Comparison of ENCODE assay signal across 1 cellular context in genomic region chr4:3407930-3408792, GRCh38.
TF ChIP-seq lines count a peak whose summit lies in the region.

No MANE protein-coding gene starts in this region.

TF ChIP-seq in HepG2, 621 proteins besides CTCF, POLR2A, EP300 and RAD21 (continued from another document and continues in another):
- TF ChIP-seq ZNF512B (CRISPR knock-in tag; IDR thresholded peaks at IDR 0.05; ENCODE audit: borderline replicate concordance) (no peak), ZNF224 (CRISPR knock-in tag; IDR thresholded peaks at IDR 0.05) (0 out of 2 replicates have a peak, but pooled peaks have one; percentile 50), DDIT3 (CRISPR knock-in tag; IDR thresholded peaks at IDR 0.05) (no peak), ZNF563 (CRISPR knock-in tag; IDR thresholded peaks at IDR 0.05) (0 out of 2 replicates have a peak, but pooled peaks have one; percentile 25), MXI1 (IDR thresholded peaks at IDR 0.05; ENCODE audit: borderline replicate concordance, low read depth, low read length) (peak; percentile 62; the same call in 1 of the 3 replicates), ZNF660 (CRISPR knock-in tag; IDR thresholded peaks at IDR 0.05; ENCODE audit: borderline replicate concordance, low read depth) (no peak), ARNT2 (CRISPR knock-in tag; IDR thresholded peaks at IDR 0.05; ENCODE audit: low read depth) (no peak), SKIL (CRISPR knock-in tag; IDR thresholded peaks at IDR 0.05; ENCODE audit: borderline replicate concordance) (peak; percentile 60; the same call in 1 of the 2 replicates), TEAD2 (CRISPR knock-in tag; IDR thresholded peaks at IDR 0.05) (peak; percentile 63; the same call in 1 of the 2 replicates), ZC3H4 (CRISPR knock-in tag; IDR thresholded peaks at IDR 0.05; ENCODE audit: borderline replicate concordance) (no peak), ZNF18 (CRISPR knock-in tag; IDR thresholded peaks at IDR 0.05; ENCODE audit: insufficient replicate concordance) (no peak), ZFP36L1 (CRISPR knock-in tag; IDR thresholded peaks at IDR 0.05) (peak; percentile 67; the same call in 1 of the 2 replicates), TBX2 (CRISPR knock-in tag; IDR thresholded peaks at IDR 0.05; ENCODE audit: borderline replicate concordance) (peak; percentile 86), HDAC2 (CRISPR knock-in tag; IDR thresholded peaks at IDR 0.05) (peak; percentile 83), ZFP82 (CRISPR knock-in tag; IDR thresholded peaks at IDR 0.05; ENCODE audit: borderline replicate concordance) (no peak), ZNF780A (CRISPR knock-in tag; IDR thresholded peaks at IDR 0.05) (no peak), NCOR1 (IDR thresholded peaks at IDR 0.05; ENCODE audit: borderline replicate concordance, low read length) (peak; percentile 84), RFX1 (IDR thresholded peaks at IDR 0.05) (no peak), ZBTB38 (CRISPR knock-in tag; IDR thresholded peaks at IDR 0.05) (no peak; the same call in none of the 2 replicates), ZNF574 (CRISPR knock-in tag; IDR thresholded peaks at IDR 0.05) (peak; percentile 66), MIXL1 (CRISPR knock-in tag; IDR thresholded peaks at IDR 0.05) (peak; percentile 84), ZSCAN20 (CRISPR knock-in tag; IDR thresholded peaks at IDR 0.05; ENCODE audit: borderline replicate concordance) (0 out of 2 replicates have a peak, but pooled peaks have one; percentile 54), HNF1A (IDR thresholded peaks at IDR 0.05; ENCODE audit: low read depth) (no peak), HNF1A (CRISPR knock-in tag; IDR thresholded peaks at IDR 0.05; ENCODE audit: borderline replicate concordance) (peak; percentile 48; the same call in 1 of the 2 replicates), MBNL3 (CRISPR knock-in tag; conservative IDR thresholded peaks at IDR 0.05) (no peak), MLX (CRISPR knock-in tag; IDR thresholded peaks at IDR 0.05) (peak; percentile 66; the same call in 1 of the 2 replicates), SIN3B (IDR thresholded peaks at IDR 0.05; ENCODE audit: low read length) (no peak), DBP (CRISPR knock-in tag; IDR thresholded peaks at IDR 0.05; ENCODE audit: not compliant biosample characterization) (no peak), ZNF235 (CRISPR knock-in tag; IDR thresholded peaks at IDR 0.05; ENCODE audit: borderline replicate concordance) (no peak), IKZF5 (CRISPR knock-in tag; IDR thresholded peaks at IDR 0.05) (peak; percentile 76), TCF7 (IDR thresholded peaks at IDR 0.05; ENCODE audit: low read depth) (peak; percentile 70), EEA1 (CRISPR knock-in tag; IDR thresholded peaks at IDR 0.05; ENCODE audit: borderline replicate concordance) (no peak), PAF1 (CRISPR knock-in tag; IDR thresholded peaks at IDR 0.05) (no peak), ZNF234 (CRISPR knock-in tag; conservative IDR thresholded peaks at IDR 0.05) (no peak), DMAP1 (CRISPR knock-in tag; IDR thresholded peaks at IDR 0.05) (peak; percentile 75), MLLT10 (CRISPR knock-in tag; IDR thresholded peaks at IDR 0.05) (no peak), DPF2 (CRISPR knock-in tag; IDR thresholded peaks at IDR 0.05; ENCODE audit: borderline replicate concordance, low read depth) (no peak), NCOA1 (CRISPR knock-in tag; IDR thresholded peaks at IDR 0.05) (peak; percentile 72; the same call in 1 of the 2 replicates), TOPORS (CRISPR knock-in tag; IDR thresholded peaks at IDR 0.05) (no peak), ZNF768 (CRISPR knock-in tag; IDR thresholded peaks at IDR 0.05) (no peak), ZNF879 (CRISPR knock-in tag; IDR thresholded peaks at IDR 0.05) (no peak), SAP130 (CRISPR knock-in tag; IDR thresholded peaks at IDR 0.05; ENCODE audit: low read depth) (peak; percentile 61), ZNF354B (CRISPR knock-in tag; IDR thresholded peaks at IDR 0.05) (no peak), HNRNPUL1 (IDR thresholded peaks at IDR 0.05; ENCODE audit: low read depth, low read length) (no peak), MAX (IDR thresholded peaks at IDR 0.05) (peak; percentile 89), ZBTB33 (CRISPR knock-in tag; IDR thresholded peaks at IDR 0.05) (peak; percentile 74), ZMYM4 (CRISPR knock-in tag; IDR thresholded peaks at IDR 0.05) (no peak; the same call in 1 of the 2 replicates)
